10 cellular contexts compared by ENCODE assay signal in genomic region chr1:149937779-149938178, GRCh38. TPM values are rescaled to one million over a fixed set of nuclear protein-coding genes. Genes with fewer than 3 reads are reported as not detected.
A peak's percentile ranks its signal among the peaks of the same experiment; 100 is the strongest.
DNase-seq lines count a peak whose midpoint lies in the region; ATAC-seq and TF ChIP-seq lines count a peak whose summit lies in the region.
"Had no signal": no experiment of that assay in that cellular context is flagged by ENCODE, and none has a peak within 500 bp of the region (broad histone marks: within the 10 kb centered on the region; RNA-seq: fewer than 3 reads in every experiment).

No MANE protein-coding gene starts in this region.

- H3K27ac ChIP-seq in BLaER1 treated with 17β-estradiol and CSF1 and Interleukin-3, amounts not matched to agents 10 nM and 100 nM: no peak overlapping the region
- no peak overlapping the region for H3K27ac ChIP-seq in HUES64 (ENCODE audit: low read depth, low read length)
- H3K27ac ChIP-seq in ascending aorta: peak overlapping the region; percentile 82 to 96
- H3K27ac ChIP-seq in upper lobe of right lung: no peak overlapping the region

- no peaks in the 10 kb centered on the region for H3K27me3 ChIP-seq in BLaER1 treated with 17β-estradiol and CSF1 and Interleukin-3, amounts not matched to agents 10 nM and 100 nM
- H3K27me3 ChIP-seq in HUES64 (ENCODE audit: insufficient read depth, low read length): no peaks in the 10 kb centered on the region
- no peaks in the 10 kb centered on the region for H3K27me3 ChIP-seq in ascending aorta
- H3K27me3 ChIP-seq in mucosa of stomach (ENCODE audit: control insufficient read depth, insufficient read depth, low read length): no peaks in the 10 kb centered on the region
- no peaks in the 10 kb centered on the region for H3K27me3 ChIP-seq in upper lobe of right lung

- no peaks in the 10 kb centered on the region for H3K36me3 ChIP-seq in BLaER1 treated with 17β-estradiol and CSF1 and Interleukin-3, amounts not matched to agents 10 nM and 100 nM
- no peaks in the 10 kb centered on the region for H3K36me3 ChIP-seq in HUES64 (ENCODE audit: insufficient read depth, low read length)
- peaks cover 0 to 15% of the 10 kb centered on the region in 2 donors for H3K36me3 ChIP-seq in ascending aorta
- peaks cover 4% of the 10 kb centered on the region for H3K36me3 ChIP-seq in mucosa of stomach (ENCODE audit: control insufficient read depth, insufficient read depth, low read length)
- H3K36me3 ChIP-seq in upper lobe of right lung: no peaks in the 10 kb centered on the region

- no peak overlapping the region for H3K9ac ChIP-seq in BLaER1 treated with 17β-estradiol and CSF1 and Interleukin-3, amounts not matched to agents 10 nM and 100 nM
- peak overlapping the region; percentile 3; the same call in 1 of the 2 replicates for H3K9ac ChIP-seq in HUES64 (ENCODE audit: low read depth, low read length)
- peak overlapping the region; percentile 48 for H3K9ac ChIP-seq in mucosa of stomach (ENCODE audit: low read length)

- no peak for TF ChIP-seq CTCF in ascending aorta (IDR thresholded peaks at IDR 0.05)
- TF ChIP-seq CTCF in upper lobe of right lung (IDR thresholded peaks at IDR 0.05): no peak

- H3K4me2 ChIP-seq in BLaER1 treated with 17β-estradiol and CSF1 and Interleukin-3, amounts not matched to agents 10 nM and 100 nM: peak overlapping the region in 8 of 11 experiments; percentile 5 to 74 (median 62); a peak in 12 of 22 replicates

- H3K4me3 ChIP-seq in BLaER1 treated with 17β-estradiol and CSF1 and Interleukin-3, amounts not matched to agents 10 nM and 100 nM: no peak overlapping the region
- H3K4me3 ChIP-seq in HUES64 (ENCODE audit: low read length) (peak overlapping the region; percentile 60), ascending aorta (peak overlapping the region; percentile 74 to 93), mucosa of stomach (ENCODE audit: low read length) (no peak overlapping the region), upper lobe of right lung (no peak overlapping the region)

- no peak for DNase-seq in ascending aorta (ENCODE audit: low spot score in 2 of 2)
- no peak for DNase-seq in upper lobe of right lung
- no peak for DNase-seq in AG08395 (ENCODE audit: low spot score)
- DNase-seq: activated CD8-positive, alpha-beta memory T cell treated with anti-CD3 and anti-CD28 coated beads for 24 hours; stimulated activated CD4-positive, alpha-beta T cell treated with anti-CD3 and anti-CD28 coated beads, Interleukin-12 subunit alpha, Interleukin-12 subunit beta, amount 100 ng/mL, for 4 hours had no signal

- H3K4me1 ChIP-seq in BLaER1 treated with 17β-estradiol and CSF1 and Interleukin-3, amounts not matched to agents 10 nM and 100 nM: peaks cover 0 to 71% (median 23%) of the 10 kb centered on the region in 10 experiments; a peak in 15 of 20 replicates
- peaks cover 51% of the 10 kb centered on the region for H3K4me1 ChIP-seq in HUES64 (ENCODE audit: insufficient read depth, low read length)
- H3K4me1 ChIP-seq in ascending aorta: peaks cover 5 to 27% of the 10 kb centered on the region in 2 donors
- peaks cover 61% of the 10 kb centered on the region for H3K4me1 ChIP-seq in mucosa of stomach (ENCODE audit: control insufficient read depth, insufficient read depth, low read length)
- H3K4me1 ChIP-seq in upper lobe of right lung: peaks cover 23% of the 10 kb centered on the region

- H3K9me3 ChIP-seq in BLaER1 treated with 17β-estradiol and CSF1 and Interleukin-3, amounts not matched to agents 10 nM and 100 nM (replicated peaks in 1 of 11): no peaks in the 10 kb centered on the region
- H3K9me3 ChIP-seq in HUES64 (ENCODE audit: insufficient read depth, low read depth, low read length): no peaks in the 10 kb centered on the region
- no peaks in the 10 kb centered on the region for H3K9me3 ChIP-seq in ascending aorta
- H3K9me3 ChIP-seq in mucosa of stomach (ENCODE audit: control insufficient read depth, low read length): no peaks in the 10 kb centered on the region
- no peaks in the 10 kb centered on the region for H3K9me3 ChIP-seq in upper lobe of right lung

- ATAC-seq in upper lobe of right lung: no peak
- ATAC-seq in GM18519 (IDR thresholded peaks at IDR 0.05; ENCODE audit: low FRiP score, unreplicated experiment): no peak
- ATAC-seq in HG03432 (IDR thresholded peaks at IDR 0.05; ENCODE audit: unreplicated experiment): no peak

- H4K20me1 ChIP-seq in BLaER1 treated with 17β-estradiol and CSF1 and Interleukin-3, amounts not matched to agents 10 nM and 100 nM: no peaks in the 10 kb centered on the region

- intact Hi-C loops in ascending aorta (cut with DNase I): loop anchor here (2.0 kb wide), 1 partner anchor 19 kb away; no protein-coding TSS in a partner anchor
- intact Hi-C loops in upper lobe of right lung (cut with DNase I): no loop called here

RNA-seq across cellular contexts. Expression of gene MTMR11, which starts 1.1 kb away (rescaled TPM):
- 2.0 TPM for polyA plus RNA-seq in HUES64 (2013, experiment 1 of 2)
- 1.8 TPM for polyA plus RNA-seq in HUES64 (2013, experiment 2 of 2)
- 39.8 TPM for total RNA-seq in ascending aorta
- total RNA-seq in upper lobe of right lung: 17.1 TPM

RNA-seq across cellular contexts. Expression of gene SF3B4, which starts 10.2 kb away (rescaled TPM):
- 87.5 TPM for polyA plus RNA-seq in HUES64 (2013, experiment 1 of 2)
- 85.1 TPM for polyA plus RNA-seq in HUES64 (2013, experiment 2 of 2)
- total RNA-seq in ascending aorta: 87.3 TPM
- 44.5 TPM for total RNA-seq in upper lobe of right lung

RNA-seq across cellular contexts. Expression of gene SV2A, which starts 20.1 kb away (rescaled TPM):
- polyA plus RNA-seq in HUES64 (2013, experiment 1 of 2): 36.8 TPM
- polyA plus RNA-seq in HUES64 (2013, experiment 2 of 2): 37.2 TPM
- total RNA-seq in ascending aorta (5.9 TPM), upper lobe of right lung (1.7 TPM)

RNA-seq across cellular contexts. Expression of gene BOLA1, which starts 38.4 kb away (rescaled TPM):
- polyA plus RNA-seq in HUES64 (2013, experiment 1 of 2): 3.7 TPM
- polyA plus RNA-seq in HUES64 (2013, experiment 2 of 2): 5.2 TPM
- total RNA-seq in ascending aorta (36.7 TPM), upper lobe of right lung (16.5 TPM)

Comparison
In these comparisons a context has a peak if more than half of its experiments do, and no peak if none do; other contexts are left out.
1. H3K27ac ChIP-seq: peak in ascending aorta (2 of 2); none in BLaER1 treated with 17β-estradiol and CSF1 and Interleukin-3, amounts not matched to agents 10 nM and 100 nM (0 of 11), HUES64 (single experiment) and upper lobe of right lung (single experiment).
2. H3K4me3 ChIP-seq: peak in HUES64 (single experiment) and ascending aorta (2 of 2); none in BLaER1 treated with 17β-estradiol and CSF1 and Interleukin-3, amounts not matched to agents 10 nM and 100 nM (0 of 10), mucosa of stomach (single experiment) and upper lobe of right lung (single experiment).
3. H3K9ac ChIP-seq: peak in HUES64 (single experiment) and mucosa of stomach (single experiment); none in BLaER1 treated with 17β-estradiol and CSF1 and Interleukin-3, amounts not matched to agents 10 nM and 100 nM (0 of 11).